In the genomic region with DNA sequence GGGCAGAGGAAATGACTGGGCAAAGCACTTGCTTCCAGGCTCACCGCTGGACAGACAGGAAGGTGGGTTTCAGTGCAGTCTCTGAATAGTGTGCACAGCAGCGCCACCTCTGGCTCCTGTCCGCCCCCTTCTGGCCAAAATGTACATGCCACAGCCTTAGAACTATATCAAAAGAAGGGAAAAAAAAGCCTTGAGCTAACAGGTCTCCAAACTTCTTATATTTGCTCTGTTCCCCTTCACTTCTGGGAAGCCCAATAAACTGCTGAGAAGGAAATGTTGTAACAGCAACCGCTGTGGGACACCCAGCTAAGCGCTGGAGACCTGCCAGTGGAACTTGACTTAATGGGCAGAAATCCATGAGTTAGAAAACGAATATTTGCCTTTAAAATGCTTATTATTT, we compare ENCODE assay signal across 8 cellular contexts. TPM values are rescaled to one million over a fixed set of nuclear protein-coding genes. Genes with fewer than 3 reads are reported as not detected.
DNase-seq lines count a peak whose midpoint lies in the region; ATAC-seq and TF ChIP-seq lines count a peak whose summit lies in the region.

No MANE protein-coding gene starts in this region.

- H3K9me3 Mint-ChIP-seq in CD14-positive monocyte (no peaks in the 10 kb centered on the region), HFFc6 (no peaks in the 10 kb centered on the region), mesothelial cell of epicardium (no peaks in the 10 kb centered on the region)

- intact Hi-C loops in CD14-positive monocyte (cut with micrococcal nuclease) = loop anchor here in 1 of 2 donors (10.0 kb wide), 1 partner anchor 541 kb away; no protein-coding TSS in a partner anchor

- H3K27me3 Mint-ChIP-seq in CD14-positive monocyte (ENCODE audit: low read depth in 3 of 3) = no peaks in the 10 kb centered on the region
- H3K27me3 Mint-ChIP-seq in HFFc6 (ENCODE audit: insufficient read depth) = no peaks in the 10 kb centered on the region
- no peaks in the 10 kb centered on the region for H3K27me3 Mint-ChIP-seq in mesothelial cell of epicardium (ENCODE audit: low read depth)

- H3K27ac Mint-ChIP-seq in CD14-positive monocyte (peak overlapping the region in 6 of 7 donors; percentile 35 to 77 (median 55)), HFFc6 (no peak overlapping the region), mesothelial cell of epicardium (no peak overlapping the region)

- H3K4me1 Mint-ChIP-seq in CD14-positive monocyte (peaks cover 13% of the 10 kb centered on the region), HFFc6 (ENCODE audit: low read depth) (no peaks in the 10 kb centered on the region), mesothelial cell of epicardium (no peaks in the 10 kb centered on the region)

- peak; percentile 91 for TF ChIP-seq CTCF in CD14-positive monocyte (IDR thresholded peaks at IDR 0.05)
- peak; percentile 92 for TF ChIP-seq CTCF in HFFc6 (IDR thresholded peaks at IDR 0.05)
- peak; percentile 72 for TF ChIP-seq CTCF in mesothelial cell of epicardium (IDR thresholded peaks at IDR 0.05; ENCODE audit: unreplicated experiment)

- ATAC-seq in HG03175 (IDR thresholded peaks at IDR 0.05; ENCODE audit: unreplicated experiment) = no peak

- DNase-seq in CD14-positive monocyte (ENCODE audit: low spot score) = peak; percentile 60
- DNase-seq in HFFc6 = peak; percentile 29
- DNase-seq in NCI-H774 (lab: John Stamatoyannopoulos, UW) = peak; percentile 10
- peak; percentile 70 to 73 for DNase-seq in activated CD4-positive, alpha-beta T cell treated with anti-CD3 and anti-CD28 coated beads, Interleukin-2, amount 50 U/mL, for 48 hours
- DNase-seq in effector CD8-positive, alpha-beta T cell (lab: John Stamatoyannopoulos, UW) = peak; percentile 24
- DNase-seq in mesothelial cell of epicardium (ENCODE audit: low spot score in 2 of 2, unreplicated experiment in 2 of 2) = peak in 1 of 2 experiments; percentile 59
- peak; percentile 81 for DNase-seq in stimulated activated CD8-positive, alpha-beta memory T cell treated with anti-CD3 and anti-CD28 coated beads, Interleukin-4, amount 100 ng/mL, for 48 hours

- H3K4me3 Mint-ChIP-seq in CD14-positive monocyte (no peak overlapping the region), HFFc6 (no peak overlapping the region), mesothelial cell of epicardium (no peak overlapping the region)

- H3K36me3 Mint-ChIP-seq in CD14-positive monocyte = peaks cover 49 to 69% of the 10 kb centered on the region in 2 donors
- H3K36me3 Mint-ChIP-seq in HFFc6 (ENCODE audit: low read depth) = peaks cover 6% of the 10 kb centered on the region; the same call in 1 of the 2 replicates
- H3K36me3 Mint-ChIP-seq in mesothelial cell of epicardium = peaks cover 30% of the 10 kb centered on the region

RNA-seq across cellular contexts. Expression of gene COG7, which starts 17.5 kb away (rescaled TPM):
- polyA plus RNA-seq in CD14-positive monocyte = 1 to 10 TPM; 6.6 to 8.0 TPM
- 10 to 100 TPM; 17.7 to 21.2 (median 19.7) TPM for total RNA-seq in HFFc6 (2021; fragmentation: NEBNext Ultra II Directional; extraction: Animal tissue kit (Norgen Biotek cat#: 25700))
- total RNA-seq in mesothelial cell of epicardium = 42.1 to 42.5 TPM (median 42.1 TPM) in 3 replicates

Comparison
In these comparisons a context has a peak if more than half of its experiments do, and no peak if none do; other contexts are left out.
1. H3K27ac Mint-ChIP-seq: peak in CD14-positive monocyte (6 of 7); none in HFFc6 (single experiment) and mesothelial cell of epicardium (single experiment).
2. Peak in every context shown above with its lines, with median percentiles within 50 percentile points of each other: CTCF ChIP-seq.